ENCODE assay signal across 8 cellular contexts in the genomic region with DNA sequence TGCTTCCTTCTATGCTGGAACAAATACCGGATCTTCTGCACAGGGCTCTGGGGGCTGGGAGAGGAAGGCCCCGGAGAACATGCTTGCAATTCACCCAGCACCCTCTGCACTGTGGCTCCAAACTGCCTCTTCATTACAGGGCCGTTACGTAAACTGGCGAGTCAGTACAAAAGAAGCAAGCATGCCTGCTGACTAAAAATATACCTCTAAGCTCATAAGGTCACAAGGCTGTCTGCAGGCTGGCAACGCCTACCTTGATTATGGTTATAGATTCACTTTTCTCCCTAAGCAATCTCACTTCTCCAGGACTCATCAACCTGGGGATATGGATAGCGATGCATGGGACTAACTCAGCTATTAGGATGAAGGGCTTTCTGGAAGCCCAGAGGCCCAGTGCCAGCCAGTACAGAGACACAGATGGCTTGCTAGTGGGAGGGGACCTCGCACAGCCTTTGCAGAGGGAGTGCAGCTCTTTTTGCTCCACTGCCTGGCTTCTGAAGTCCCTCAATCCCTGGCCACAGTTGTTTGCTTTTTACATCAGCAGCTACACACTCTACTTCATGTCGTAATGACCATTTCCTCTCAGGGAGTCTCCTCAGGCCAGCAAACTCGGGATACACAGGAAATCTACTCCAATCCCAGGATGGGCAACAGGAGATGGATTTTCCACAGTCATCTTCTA.
DNase-seq lines count a peak whose midpoint lies in the region; ATAC-seq and TF ChIP-seq lines count a peak whose summit lies in the region.

No MANE protein-coding gene starts in this region.

- H3K27ac ChIP-seq in right atrium auricular region (peak overlapping the region; percentile 82 to 86), skin epidermis (peak overlapping the region in 20 of 21 experiments; percentile 3 to 83 (median 72))

- H3K36me3 ChIP-seq in right atrium auricular region, result no peaks in the 10 kb centered on the region

- no peak for TF ChIP-seq CTCF in right atrium auricular region (IDR thresholded peaks at IDR 0.05)

- no peaks in the 10 kb centered on the region for H3K9me3 ChIP-seq in right atrium auricular region

- peaks cover 0 to 78% of the 10 kb centered on the region in 2 donors for H3K4me1 ChIP-seq in right atrium auricular region

- H3K4me3 ChIP-seq in right atrium auricular region (no peak overlapping the region), skin epidermis (no peak overlapping the region)

- no peaks in the 10 kb centered on the region for H3K27me3 ChIP-seq in right atrium auricular region

- ATAC-seq in GM19395 (IDR thresholded peaks at IDR 0.05; ENCODE audit: unreplicated experiment), result peak; percentile 64

- DNase-seq in AG08396 (ENCODE audit: low spot score) (peak; percentile 62), NCI-H226 (peak; percentile 78), amniotic epithelial cell (ENCODE audit: low read depth) (peak; percentile 90), right atrium auricular region (ENCODE audit: low spot score) (no peak), NCI-H1417 treated with DMSO at 0.1 percent for 48 hours (lab: John Stamatoyannopoulos, UW) (no peak), epidermal melanocyte (ENCODE audit: insufficient read length, low spot score) (no peak)

Comparison
In these comparisons a context has a peak if more than half of its experiments do, and no peak if none do; other contexts are left out.
1. DNase-seq: peak in AG08396 (single experiment), NCI-H226 (single experiment) and amniotic epithelial cell (single experiment); none in right atrium auricular region (single experiment), NCI-H1417 treated with DMSO at 0.1 percent for 48 hours (single experiment) and epidermal melanocyte (single experiment).